ENCODE assay signal across 10 cellular contexts in the genomic region with DNA sequence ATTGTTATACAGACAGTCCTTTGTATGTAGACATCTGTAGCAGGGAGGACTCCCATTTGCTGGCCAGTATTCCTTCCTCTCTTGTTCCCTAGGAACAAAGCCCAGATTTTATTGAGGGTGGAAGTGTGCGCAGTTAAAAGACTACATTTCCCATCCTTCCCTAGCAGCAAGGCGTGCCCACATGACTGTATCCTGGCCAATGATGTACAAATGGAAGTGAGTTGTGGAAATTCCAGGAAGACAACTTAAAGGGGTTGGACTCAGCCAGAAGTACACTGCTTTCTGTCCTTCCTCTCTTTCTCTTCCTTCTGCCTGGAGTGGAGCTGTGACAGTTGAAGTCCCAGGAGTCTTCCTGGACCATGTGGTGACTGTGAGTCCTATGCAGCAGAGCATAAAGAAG.
DNase-seq lines count a peak whose midpoint lies in the region; ATAC-seq lines count a peak whose summit lies in the region.
"Had no signal": no experiment of that assay in that cellular context is flagged by ENCODE, and none has a peak within 500 bp of the region (broad histone marks: within the 10 kb centered on the region; RNA-seq: fewer than 3 reads in every experiment).

No MANE protein-coding gene starts in this region.

- H3K9me3 ChIP-seq in HUES64 (ENCODE audit: insufficient read depth, low read depth, low read length), result no peaks in the 10 kb centered on the region

- no peaks in the 10 kb centered on the region for H3K27me3 ChIP-seq in HUES64 (ENCODE audit: insufficient read depth, low read length)

- DNase-seq in DMS153 (lab: John Stamatoyannopoulos, UW) (peak; percentile 21), astrocyte of the hippocampus (ENCODE audit: low read depth, low spot score) (peak; percentile 5), left kidney (ENCODE audit: low read depth, low spot score) (peak; percentile 12), NCI-H187 (lab: John Stamatoyannopoulos, UW) (no peak), T1000 (lab: John Stamatoyannopoulos, UW) (no peak)
- DNase-seq in effector CD8-positive, alpha-beta T cell (lab: John Stamatoyannopoulos, UW), result no peak
- DNase-seq: cortex of kidney, stomach had no signal

- no peak overlapping the region for H3K27ac ChIP-seq in HUES64 (ENCODE audit: low read depth, low read length)
- H3K27ac ChIP-seq: stomach had no signal

- no peak for ATAC-seq in GM21360 (IDR thresholded peaks at IDR 0.05; ENCODE audit: unreplicated experiment)

- peak overlapping the region; percentile 28; the same call in 1 of the 2 replicates for H3K4me3 ChIP-seq in HUES64 (ENCODE audit: low read length)
- H3K4me3 ChIP-seq: stomach had no signal

- no peak overlapping the region for H3K9ac ChIP-seq in HUES64 (ENCODE audit: low read depth, low read length)

- H3K36me3 ChIP-seq in HUES64 (ENCODE audit: insufficient read depth, low read length), result no peaks in the 10 kb centered on the region
- H3K36me3 ChIP-seq: stomach had no signal

- no peaks in the 10 kb centered on the region for H3K4me1 ChIP-seq in HUES64 (ENCODE audit: insufficient read depth, low read length)
- H3K4me1 ChIP-seq: stomach had no signal

- WGBS in HUES64, result no CpG with 5 or more reads among the region's 2 CpGs

Comparison
In these comparisons a context has a peak if more than half of its experiments do, and no peak if none do; other contexts are left out.
1. DNase-seq: peak in DMS153 (single experiment), astrocyte of the hippocampus (single experiment) and left kidney (single experiment); none in NCI-H187 (0 of 2), effector CD8-positive, alpha-beta T cell (single experiment) and T1000 (single experiment).